11 cellular contexts compared by ENCODE assay signal in genomic region chr4:114600066-114600552, GRCh38. TPM values are rescaled to one million over a fixed set of nuclear protein-coding genes. Genes with fewer than 3 reads are reported as not detected.
DNase-seq lines count a peak whose midpoint lies in the region; ATAC-seq, FAIRE-seq and TF ChIP-seq lines count a peak whose summit lies in the region.
"Had no signal": no experiment of that assay in that cellular context is flagged by ENCODE, and none has a peak within 500 bp of the region (broad histone marks: within the 10 kb centered on the region; RNA-seq: fewer than 3 reads in every experiment).

No MANE protein-coding gene starts in this region.

- peak overlapping the region; percentile 96 for H3K4me3 Mint-ChIP-seq in glutamatergic neuron (ENCODE audit: unreplicated experiment)

- FAIRE-seq in small intestine (lab: Jason Lieb, UNC), result no peak
- FAIRE-seq: endothelial cell of umbilical vein had no signal

- H3K9me2 ChIP-seq in PC-9 (ENCODE audit: insufficient read depth), result no peaks in the 10 kb centered on the region

- H3K4me3 ChIP-seq in PC-9 (peak overlapping the region; percentile 55; the same call in 1 of the 2 replicates), small intestine (ENCODE audit: low read depth in 1 of 2, low read length in 2 of 2) (peak overlapping the region in 1 of 2 donors; percentile 72)

- H3K36me3 Mint-ChIP-seq in glutamatergic neuron (ENCODE audit: unreplicated experiment), result peaks cover 7% of the 10 kb centered on the region

- H3K4me1 Mint-ChIP-seq in glutamatergic neuron (ENCODE audit: low read depth, unreplicated experiment), result no peaks in the 10 kb centered on the region

- CTCF ChIA-PET in PC-9 (lab: Charles Lee), result interaction anchor here (0.8 kb wide), 1 partner anchor 15 kb away, joined by 3 read pairs; no protein-coding TSS in a partner anchor

- H3K27me3 ChIP-seq in PC-9 (ENCODE audit: insufficient read depth, low read depth), result peaks cover 4% of the 10 kb centered on the region; the same call in 1 of the 2 replicates
- H3K27me3 ChIP-seq in small intestine (ENCODE audit: control insufficient read depth in 2 of 2, insufficient read depth in 2 of 2, low read length in 2 of 2), result peaks cover 0 to 3% of the 10 kb centered on the region in 2 donors

- H4K20me1 ChIP-seq in PC-9 (ENCODE audit: insufficient read depth), result no peaks in the 10 kb centered on the region

- H3K27ac Mint-ChIP-seq in glutamatergic neuron (ENCODE audit: unreplicated experiment), result no peak overlapping the region

- TF ChIP-seq CTCF in PC-9 (conservative IDR thresholded peaks at IDR 0.05) (no peak), glutamatergic neuron (IDR thresholded peaks at IDR 0.05; ENCODE audit: partially characterized antibody, unreplicated experiment) (no peak)

- H3K4me2 ChIP-seq in PC-9, result peak overlapping the region; percentile 75

- H3K27ac ChIP-seq in PC-9, result no peak overlapping the region
- peak overlapping the region; percentile 77 to 90 for H3K27ac ChIP-seq in small intestine (ENCODE audit: low read depth in 1 of 2, low read length in 1 of 2)
- H3K27ac ChIP-seq: tibial artery had no signal

- intact Hi-C loops in PC-9 (cut with micrococcal nuclease; ENCODE audit: unreplicated experiment), result no loop called here

- WGBS in small intestine, 3 donors, result 5 to 14% (median 10%) methylated on average over 11 of the region's 11 CpGs

- H3K36me3 ChIP-seq in PC-9 (ENCODE audit: low read depth) (no peaks in the 10 kb centered on the region), small intestine (ENCODE audit: control insufficient read depth in 2 of 2, insufficient read depth in 2 of 2, low read length in 2 of 2) (no peaks in the 10 kb centered on the region)
- H3K36me3 ChIP-seq: tibial artery had no signal

- H3F3A ChIP-seq in PC-9 (ENCODE audit: insufficient read depth, low read depth), result no peaks in the 10 kb centered on the region

- no peaks in the 10 kb centered on the region for H3K9me3 Mint-ChIP-seq in glutamatergic neuron (ENCODE audit: unreplicated experiment)

- POLR2A ChIA-PET in PC-9 (lab: Charles Lee; ENCODE audit: unreplicated experiment), result no interaction called here

- ATAC-seq in GM19328 (IDR thresholded peaks at IDR 0.05; ENCODE audit: unreplicated experiment) (no peak), HG02623 (IDR thresholded peaks at IDR 0.05; ENCODE audit: unreplicated experiment) (no peak)

- H3K4me1 ChIP-seq in PC-9 (replicated peaks; ENCODE audit: insufficient read depth), result no peaks in the 10 kb centered on the region
- no peaks in the 10 kb centered on the region for H3K4me1 ChIP-seq in small intestine (ENCODE audit: control insufficient read depth in 2 of 2, insufficient read depth in 1 of 2, low read depth in 1 of 2, low read length in 1 of 2)

- peak overlapping the region; percentile 73; the same call in 1 of the 2 replicates for H2AFZ ChIP-seq in PC-9

- no peaks in the 10 kb centered on the region for H3K79me2 ChIP-seq in PC-9 (ENCODE audit: low read depth)

- peak; percentile 49 for DNase-seq in DMS 273 (lab: John Stamatoyannopoulos, UW; ENCODE audit: unreplicated experiment)
- no peak for DNase-seq in DMS 273 treated with DMSO at 0.1 percent for 48 hours (lab: John Stamatoyannopoulos, UW)
- DNase-seq in PC-9, result no peak
- no peak for DNase-seq in glutamatergic neuron
- no peak for DNase-seq in small intestine
- no peak for DNase-seq in NOMO-1 treated with DMSO at 0.1 percent for 48 hours (lab: John Stamatoyannopoulos, UW; ENCODE audit: unreplicated experiment)
- DNase-seq: activated CD8-positive, alpha-beta memory T cell treated with anti-CD3 and anti-CD28 coated beads for 24 hours; tibial artery had no signal

- no TSS peak for BruUV-seq in PC-9 (replicated peaks; lab: Mats Ljungman, UMichigan)

- H3K9me3 ChIP-seq in PC-9 (ENCODE audit: insufficient read depth, low read depth) (no peaks in the 10 kb centered on the region), small intestine (ENCODE audit: control insufficient read depth, low read depth) (no peaks in the 10 kb centered on the region)
- H3K9me3 ChIP-seq: tibial artery had no signal

- peaks cover 2% of the 10 kb centered on the region for H3K27me3 Mint-ChIP-seq in glutamatergic neuron (ENCODE audit: unreplicated experiment)

RNA-seq across cellular contexts. Expression of gene UGT8, which starts 1.5 kb away (rescaled TPM):
- 2.7 and 3.7 TPM in 2 replicates for total RNA-seq in PC-9 (2021)
- 0.98 TPM for total RNA-seq in glutamatergic neuron (ENCODE audit: unreplicated experiment)
- 10 to 100 TPM in 1 of 3 donors, 1 to 10 TPM in 2; 7.6 to 18.9 (median 7.8) TPM for polyA plus RNA-seq in small intestine
- polyA plus RNA-seq: endothelial cell of umbilical vein had no signal
